Comparison of ENCODE assay signal across 8 cellular contexts in the genomic region with DNA sequence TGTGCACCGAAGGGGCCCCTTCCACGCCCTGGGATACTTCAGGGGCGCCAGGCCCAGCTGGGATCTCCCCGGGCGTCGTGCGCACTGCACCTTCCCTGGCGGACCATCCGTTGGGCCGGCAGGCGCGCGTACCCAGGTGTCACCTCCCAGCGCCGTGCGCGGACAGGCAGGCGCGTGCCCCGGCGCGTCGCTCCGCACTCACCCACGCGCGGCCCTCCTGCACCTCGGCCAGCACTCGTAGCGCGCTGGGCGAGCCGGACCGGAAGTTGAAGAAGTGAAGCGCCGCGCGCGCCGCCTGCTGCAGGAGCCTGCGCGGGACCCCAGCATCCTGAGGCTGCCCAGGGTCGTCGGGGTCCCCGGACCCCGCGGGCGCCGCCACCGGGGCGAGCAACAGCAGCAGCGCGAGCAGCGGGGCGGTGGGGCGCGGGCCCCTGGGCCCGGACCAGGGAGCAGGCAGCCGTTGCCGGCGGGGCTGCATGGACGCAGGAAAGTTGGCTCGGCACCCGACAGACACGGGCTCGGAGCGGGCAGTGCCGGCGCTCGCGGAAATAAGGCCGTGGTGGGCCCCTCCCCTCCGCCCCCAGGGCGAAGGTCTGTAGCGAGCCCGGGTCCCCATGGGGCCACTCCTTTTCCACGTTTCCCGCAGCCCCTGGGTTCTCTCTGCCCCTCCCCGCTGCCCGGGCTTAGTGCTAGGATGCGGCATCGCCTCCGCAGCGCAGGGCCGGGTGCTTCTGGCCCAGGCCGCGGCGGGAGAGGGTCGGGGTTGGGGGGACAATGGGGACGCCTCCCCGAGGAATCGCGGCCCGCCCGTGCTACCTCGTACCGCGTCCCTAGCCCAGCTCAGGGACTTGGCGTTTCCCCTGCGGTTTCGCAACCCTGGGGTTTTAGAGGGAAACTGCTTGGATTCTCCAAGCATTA. TPM values are rescaled to one million over a fixed set of nuclear protein-coding genes. Genes with fewer than 3 reads are reported as not detected.
DNase-seq lines count a peak whose midpoint lies in the region; ATAC-seq and FAIRE-seq lines count a peak whose summit lies in the region.

A gene with protein sequence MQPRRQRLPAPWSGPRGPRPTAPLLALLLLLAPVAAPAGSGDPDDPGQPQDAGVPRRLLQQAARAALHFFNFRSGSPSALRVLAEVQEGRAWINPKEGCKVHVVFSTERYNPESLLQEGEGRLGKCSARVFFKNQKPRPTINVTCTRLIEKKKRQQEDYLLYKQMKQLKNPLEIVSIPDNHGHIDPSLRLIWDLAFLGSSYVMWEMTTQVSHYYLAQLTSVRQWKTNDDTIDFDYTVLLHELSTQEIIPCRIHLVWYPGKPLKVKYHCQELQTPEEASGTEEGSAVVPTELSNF (minus strand): TSS at position 520 of the 918 bp plus-strand sequence. CDS start 42 bp downstream, at position 478.

- WGBS in esophagus, 2 donors, result 3 to 4% methylated on average over 81 to 101 of the region's 101 CpGs

- H3K36me3 ChIP-seq in esophagus (ENCODE audit: control insufficient read depth in 2 of 2, insufficient read depth in 2 of 2, low read length in 1 of 2) (no peaks in the 10 kb centered on the region), mucosa of rectum (ENCODE audit: control insufficient read depth in 2 of 2, insufficient read depth in 2 of 2, low read length in 2 of 2) (no peaks in the 10 kb centered on the region)

- ATAC-seq in GM21390 (IDR thresholded peaks at IDR 0.05; ENCODE audit: unreplicated experiment), result peak; percentile 82

- H3K27ac ChIP-seq in esophagus (ENCODE audit: low read depth in 2 of 2, low read length in 1 of 2) (peak within 1 kb of the TSS; percentile 62 to 71), mucosa of rectum (ENCODE audit: low read depth in 2 of 2, low read length in 2 of 2) (peak within 1 kb of the TSS; percentile 58 to 63), substantia nigra (ENCODE audit: low read depth, low read length, poor library complexity, severe bottlenecking) (no peak within 1 kb of the TSS)

- H3K9me3 ChIP-seq in esophagus (ENCODE audit: control insufficient read depth in 2 of 2, insufficient read depth in 1 of 2, low read depth in 1 of 2, low read length in 1 of 2) (peaks cover 0 to 4% of the 10 kb centered on the region in 2 donors), mucosa of rectum (ENCODE audit: control insufficient read depth in 2 of 2, low read length in 2 of 2) (no peaks in the 10 kb centered on the region)

- DNase-seq in ELF-1 (ENCODE audit: low read depth, low spot score) (peak; percentile 44), HUDEP-2 (lab: John Stamatoyannopoulos, UW; ENCODE audit: unreplicated experiment in 76 of 76) (peak in 51 of 76 experiments; percentile 5 to 70 (median 40)), substantia nigra (lab: John Stamatoyannopoulos, UW) (peak in 25 of 49 donors; percentile 10 to 74 (median 27)), RCC 7860 (ENCODE audit: low spot score) (no peak)
- DNase-seq in activated CD8-positive, alpha-beta memory T cell treated with anti-CD3 and anti-CD28 coated beads for 24 hours, result peak; percentile 70

- H3K27me3 ChIP-seq in esophagus (ENCODE audit: control insufficient read depth in 1 of 2, insufficient read depth in 2 of 2, low read length in 2 of 2) (no peaks in the 10 kb centered on the region), mucosa of rectum (ENCODE audit: control insufficient read depth in 2 of 2, insufficient read depth in 2 of 2, low read length in 2 of 2) (no peaks in the 10 kb centered on the region)

- H3K4me3 ChIP-seq in esophagus (ENCODE audit: low read depth in 1 of 2, low read length in 2 of 2) (peak within 1 kb of the TSS; percentile 51 to 61), mucosa of rectum (ENCODE audit: low read length in 2 of 2) (peak within 1 kb of the TSS; percentile 70 to 72)

- H3K9ac ChIP-seq in mucosa of rectum (ENCODE audit: low read depth in 1 of 2, low read length in 2 of 2), result peak within 1 kb of the TSS; percentile 73 to 74

- no peak for FAIRE-seq in RCC 7860 (lab: Jason Lieb, UNC)

- H3K4me1 ChIP-seq in esophagus (ENCODE audit: control insufficient read depth in 2 of 2, insufficient read depth in 2 of 2, low read length in 1 of 2), result no peaks in the 10 kb centered on the region
- H3K4me1 ChIP-seq in mucosa of rectum (ENCODE audit: control insufficient read depth in 2 of 2, insufficient read depth in 2 of 2, low read length in 2 of 2), result peaks cover 11 to 18% of the 10 kb centered on the region in 2 donors

RNA-seq across cellular contexts. Expression of the gene that starts here (rescaled TPM):
- polyA plus RNA-seq in esophagus, result 1 to 10 TPM in 1 of 2 donors, under 1 TPM in 1; 0.96 to 3.0 TPM
